ENCODE assay signal across 1 cellular context in genomic region chr19:42316223-42317211, GRCh38.
A peak's percentile ranks its signal among the peaks of the same experiment; 100 is the strongest.
TF ChIP-seq lines count a peak whose summit lies in the region.

No MANE protein-coding gene starts in this region.

TF ChIP-seq in HepG2, 621 proteins besides CTCF, POLR2A, EP300 and RAD21 (continued from another document):
- TF ChIP-seq, protein P1, sequence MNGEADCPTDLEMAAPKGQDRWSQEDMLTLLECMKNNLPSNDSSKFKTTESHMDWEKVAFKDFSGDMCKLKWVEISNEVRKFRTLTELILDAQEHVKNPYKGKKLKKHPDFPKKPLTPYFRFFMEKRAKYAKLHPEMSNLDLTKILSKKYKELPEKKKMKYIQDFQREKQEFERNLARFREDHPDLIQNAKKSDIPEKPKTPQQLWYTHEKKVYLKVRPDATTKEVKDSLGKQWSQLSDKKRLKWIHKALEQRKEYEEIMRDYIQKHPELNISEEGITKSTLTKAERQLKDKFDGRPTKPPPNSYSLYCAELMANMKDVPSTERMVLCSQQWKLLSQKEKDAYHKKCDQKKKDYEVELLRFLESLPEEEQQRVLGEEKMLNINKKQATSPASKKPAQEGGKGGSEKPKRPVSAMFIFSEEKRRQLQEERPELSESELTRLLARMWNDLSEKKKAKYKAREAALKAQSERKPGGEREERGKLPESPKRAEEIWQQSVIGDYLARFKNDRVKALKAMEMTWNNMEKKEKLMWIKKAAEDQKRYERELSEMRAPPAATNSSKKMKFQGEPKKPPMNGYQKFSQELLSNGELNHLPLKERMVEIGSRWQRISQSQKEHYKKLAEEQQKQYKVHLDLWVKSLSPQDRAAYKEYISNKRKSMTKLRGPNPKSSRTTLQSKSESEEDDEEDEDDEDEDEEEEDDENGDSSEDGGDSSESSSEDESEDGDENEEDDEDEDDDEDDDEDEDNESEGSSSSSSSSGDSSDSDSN (CRISPR knock-in tag; IDR thresholded peaks at IDR 0.05) = peak; percentile 56
- TF ChIP-seq DNMT1 (CRISPR knock-in tag; IDR thresholded peaks at IDR 0.05) (no peak), ZNF20 (CRISPR knock-in tag; IDR thresholded peaks at IDR 0.05) (no peak), JDP2 (CRISPR knock-in tag; IDR thresholded peaks at IDR 0.05; ENCODE audit: borderline replicate concordance) (no peak), CEBPG (CRISPR knock-in tag; IDR thresholded peaks at IDR 0.05) (no peak), SSRP1 (CRISPR knock-in tag; IDR thresholded peaks at IDR 0.05) (no peak), BCL3 (CRISPR knock-in tag; IDR thresholded peaks at IDR 0.05) (no peak), ZNF557 (CRISPR knock-in tag; IDR thresholded peaks at IDR 0.05) (no peak; the same call in 1 of the 2 replicates), HNRNPLL (IDR thresholded peaks at IDR 0.05; ENCODE audit: low read depth, low read length, poor library complexity, severe bottlenecking) (no peak), TFDP1 (CRISPR knock-in tag; IDR thresholded peaks at IDR 0.05; ENCODE audit: borderline replicate concordance) (peak; percentile 44; the same call in 1 of the 2 replicates), THAP11 (CRISPR knock-in tag; IDR thresholded peaks at IDR 0.05) (peak; percentile 57), IRF9 (CRISPR knock-in tag; IDR thresholded peaks at IDR 0.05; ENCODE audit: borderline replicate concordance) (no peak), STAG1 (CRISPR knock-in tag; IDR thresholded peaks at IDR 0.05) (no peak), ZNF768 (CRISPR knock-in tag; IDR thresholded peaks at IDR 0.05) (0 out of 2 replicates have a peak, but pooled peaks have one; percentile 17), EZH2 (conservative IDR thresholded peaks at IDR 0.05; ENCODE audit: low read depth, low read length) (no peak), THAP9 (CRISPR knock-in tag; IDR thresholded peaks at IDR 0.05; ENCODE audit: borderline replicate concordance) (peak; percentile 86; the same call in 1 of the 2 replicates), ARID2 (CRISPR knock-in tag; IDR thresholded peaks at IDR 0.05; ENCODE audit: borderline replicate concordance) (no peak), NFIC (IDR thresholded peaks at IDR 0.05; ENCODE audit: low read length) (no peak), GZF1 (CRISPR knock-in tag; IDR thresholded peaks at IDR 0.05) (no peak), POLR2G (IDR thresholded peaks at IDR 0.05; ENCODE audit: low read depth, low read length) (peak; percentile 71), MYC (CRISPR knock-in tag; IDR thresholded peaks at IDR 0.05; ENCODE audit: borderline replicate concordance) (peak; percentile 77), ZNF629 (CRISPR knock-in tag; conservative IDR thresholded peaks at IDR 0.05) (no peak), ZNF326 (CRISPR knock-in tag; IDR thresholded peaks at IDR 0.05; ENCODE audit: borderline replicate concordance) (no peak), MTA1 (CRISPR knock-in tag; IDR thresholded peaks at IDR 0.05; ENCODE audit: borderline replicate concordance) (peak; percentile 25; the same call in 1 of the 2 replicates), ZSCAN22 (CRISPR knock-in tag; IDR thresholded peaks at IDR 0.05) (no peak), ZNF772 (CRISPR knock-in tag; IDR thresholded peaks at IDR 0.05) (no peak), BCLAF1 (IDR thresholded peaks at IDR 0.05) (no peak), ARID3A (IDR thresholded peaks at IDR 0.05; ENCODE audit: low read depth, low read length) (no peak), MLLT10 (CRISPR knock-in tag; IDR thresholded peaks at IDR 0.05) (no peak), ZNF160 (CRISPR knock-in tag; IDR thresholded peaks at IDR 0.05) (no peak), SATB2 (CRISPR knock-in tag; IDR thresholded peaks at IDR 0.05) (no peak), NFKB2 (CRISPR knock-in tag; IDR thresholded peaks at IDR 0.05; ENCODE audit: borderline replicate concordance) (no peak)
- TF ChIP-seq, protein P2, sequence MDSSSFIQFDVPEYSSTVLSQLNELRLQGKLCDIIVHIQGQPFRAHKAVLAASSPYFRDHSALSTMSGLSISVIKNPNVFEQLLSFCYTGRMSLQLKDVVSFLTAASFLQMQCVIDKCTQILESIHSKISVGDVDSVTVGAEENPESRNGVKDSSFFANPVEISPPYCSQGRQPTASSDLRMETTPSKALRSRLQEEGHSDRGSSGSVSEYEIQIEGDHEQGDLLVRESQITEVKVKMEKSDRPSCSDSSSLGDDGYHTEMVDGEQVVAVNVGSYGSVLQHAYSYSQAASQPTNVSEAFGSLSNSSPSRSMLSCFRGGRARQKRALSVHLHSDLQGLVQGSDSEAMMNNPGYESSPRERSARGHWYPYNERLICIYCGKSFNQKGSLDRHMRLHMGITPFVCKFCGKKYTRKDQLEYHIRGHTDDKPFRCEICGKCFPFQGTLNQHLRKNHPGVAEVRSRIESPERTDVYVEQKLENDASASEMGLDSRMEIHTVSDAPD (CRISPR knock-in tag; IDR thresholded peaks at IDR 0.05) = no peak
- TF ChIP-seq, protein P3, sequence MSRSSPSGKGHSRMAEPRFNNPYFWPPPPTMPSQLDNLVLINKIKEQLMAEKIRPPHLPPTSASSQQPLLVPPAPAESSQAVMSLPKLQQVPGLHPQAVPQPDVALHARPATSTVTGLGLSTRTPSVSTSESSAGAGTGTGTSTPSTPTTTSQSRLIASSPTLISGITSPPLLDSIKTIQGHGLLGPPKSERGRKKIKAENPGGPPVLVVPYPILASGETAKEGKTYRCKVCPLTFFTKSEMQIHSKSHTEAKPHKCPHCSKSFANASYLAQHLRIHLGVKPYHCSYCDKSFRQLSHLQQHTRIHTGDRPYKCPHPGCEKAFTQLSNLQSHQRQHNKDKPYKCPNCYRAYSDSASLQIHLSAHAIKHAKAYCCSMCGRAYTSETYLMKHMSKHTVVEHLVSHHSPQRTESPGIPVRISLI (CRISPR knock-in tag; IDR thresholded peaks at IDR 0.05; ENCODE audit: borderline replicate concordance) = no peak
- TF ChIP-seq, protein P4, sequence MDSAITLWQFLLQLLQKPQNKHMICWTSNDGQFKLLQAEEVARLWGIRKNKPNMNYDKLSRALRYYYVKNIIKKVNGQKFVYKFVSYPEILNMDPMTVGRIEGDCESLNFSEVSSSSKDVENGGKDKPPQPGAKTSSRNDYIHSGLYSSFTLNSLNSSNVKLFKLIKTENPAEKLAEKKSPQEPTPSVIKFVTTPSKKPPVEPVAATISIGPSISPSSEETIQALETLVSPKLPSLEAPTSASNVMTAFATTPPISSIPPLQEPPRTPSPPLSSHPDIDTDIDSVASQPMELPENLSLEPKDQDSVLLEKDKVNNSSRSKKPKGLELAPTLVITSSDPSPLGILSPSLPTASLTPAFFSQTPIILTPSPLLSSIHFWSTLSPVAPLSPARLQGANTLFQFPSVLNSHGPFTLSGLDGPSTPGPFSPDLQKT (CRISPR knock-in tag; IDR thresholded peaks at IDR 0.05; ENCODE audit: borderline replicate concordance) = no peak
- TF ChIP-seq, protein P5, sequence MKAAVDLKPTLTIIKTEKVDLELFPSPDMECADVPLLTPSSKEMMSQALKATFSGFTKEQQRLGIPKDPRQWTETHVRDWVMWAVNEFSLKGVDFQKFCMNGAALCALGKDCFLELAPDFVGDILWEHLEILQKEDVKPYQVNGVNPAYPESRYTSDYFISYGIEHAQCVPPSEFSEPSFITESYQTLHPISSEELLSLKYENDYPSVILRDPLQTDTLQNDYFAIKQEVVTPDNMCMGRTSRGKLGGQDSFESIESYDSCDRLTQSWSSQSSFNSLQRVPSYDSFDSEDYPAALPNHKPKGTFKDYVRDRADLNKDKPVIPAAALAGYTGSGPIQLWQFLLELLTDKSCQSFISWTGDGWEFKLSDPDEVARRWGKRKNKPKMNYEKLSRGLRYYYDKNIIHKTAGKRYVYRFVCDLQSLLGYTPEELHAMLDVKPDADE (CRISPR knock-in tag; IDR thresholded peaks at IDR 0.05) = no peak
